21 cellular contexts compared by ENCODE assay signal in the genomic region with DNA sequence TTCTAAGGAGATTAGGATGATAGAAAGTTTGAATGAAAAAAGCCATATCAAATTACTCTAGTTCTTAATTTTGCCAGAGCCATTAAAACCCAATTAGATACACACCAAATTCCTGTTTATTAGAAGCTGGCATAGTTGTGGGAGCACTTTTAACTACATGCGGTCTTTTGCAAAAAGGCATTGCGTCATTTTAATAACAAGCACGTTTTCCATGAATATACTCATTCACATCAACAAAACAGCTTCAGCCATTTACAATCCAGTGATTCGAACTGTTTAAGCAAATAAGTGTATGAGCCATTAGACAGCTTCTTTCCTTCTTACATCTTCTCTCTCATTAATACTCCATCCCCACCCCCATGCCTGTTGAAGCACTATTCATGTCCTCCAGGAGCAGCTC.
A peak's percentile ranks its signal among the peaks of the same experiment; 100 is the strongest.
DNase-seq lines count a peak whose midpoint lies in the region; ATAC-seq, FAIRE-seq and TF ChIP-seq lines count a peak whose summit lies in the region.
"Had no signal": no experiment of that assay in that cellular context is flagged by ENCODE, and none has a peak within 500 bp of the region (broad histone marks: within the 10 kb centered on the region; RNA-seq: fewer than 3 reads in every experiment).

No MANE protein-coding gene starts in this region.

- H2AFZ ChIP-seq in astrocyte (ENCODE audit: low read depth, low read length): no peak overlapping the region
- H2AFZ ChIP-seq: GM23338 had no signal

- H3K79me2 ChIP-seq in astrocyte (ENCODE audit: insufficient read depth, low read length): no peaks in the 10 kb centered on the region

- no peak overlapping the region for H3K27ac Mint-ChIP-seq in astrocyte (ENCODE audit: unreplicated experiment)
- H3K27ac Mint-ChIP-seq: CD4-positive, alpha-beta memory T cell; GM23338; H9; HFFc6 had no signal

- H3K4me1 ChIP-seq in astrocyte (ENCODE audit: insufficient read depth, low read length): no peaks in the 10 kb centered on the region
- H3K4me1 ChIP-seq: A549 had no signal

- no peak overlapping the region for H3K4me3 Mint-ChIP-seq in astrocyte (ENCODE audit: unreplicated experiment)
- H3K4me3 Mint-ChIP-seq: CD4-positive, alpha-beta memory T cell; GM23338; H9; HFFc6 had no signal

- no peaks in the 10 kb centered on the region for H4K20me1 ChIP-seq in astrocyte (ENCODE audit: insufficient read depth, low read length)

- no peaks in the 10 kb centered on the region for H3K36me3 Mint-ChIP-seq in astrocyte (ENCODE audit: low read depth, unreplicated experiment)
- H3K36me3 Mint-ChIP-seq: CD4-positive, alpha-beta memory T cell had no signal

- no peak overlapping the region for H3K9ac ChIP-seq in astrocyte (ENCODE audit: low read length)

- TF ChIP-seq CTCF in astrocyte (IDR thresholded peaks at IDR 0.05; ENCODE audit: insufficient read depth, low read depth, low read length): no peak

- H3K4me1 Mint-ChIP-seq in astrocyte (ENCODE audit: low read depth, unreplicated experiment): peaks cover 12% of the 10 kb centered on the region
- H3K4me1 Mint-ChIP-seq: CD4-positive, alpha-beta memory T cell; GM23338 had no signal

- H3K27ac ChIP-seq in astrocyte (ENCODE audit: low read depth, low read length): no peak overlapping the region
- H3K27ac ChIP-seq: A549 had no signal

- no peak overlapping the region for H3K4me2 ChIP-seq in astrocyte (ENCODE audit: low read length)
- H3K4me2 ChIP-seq: A549, GM23338 had no signal

- H3K27me3 Mint-ChIP-seq in astrocyte (ENCODE audit: low read depth, unreplicated experiment): no peaks in the 10 kb centered on the region

- no peaks in the 10 kb centered on the region for H3K27me3 ChIP-seq in astrocyte (ENCODE audit: insufficient read depth, low read length)

- H3K36me3 ChIP-seq in astrocyte (ENCODE audit: insufficient read depth, low read length): no peaks in the 10 kb centered on the region

- H3K9me3 ChIP-seq in astrocyte (ENCODE audit: insufficient read depth, low read depth, low read length): no peaks in the 10 kb centered on the region

- no peak for ATAC-seq in left lobe of liver
- ATAC-seq in HG02973 (IDR thresholded peaks at IDR 0.05; ENCODE audit: unreplicated experiment): no peak
- ATAC-seq in GM21529 (IDR thresholded peaks at IDR 0.05; ENCODE audit: unreplicated experiment): no peak
- ATAC-seq: A549, GM23338 had no signal

- H3K9me3 Mint-ChIP-seq in astrocyte (ENCODE audit: unreplicated experiment): no peaks in the 10 kb centered on the region
- H3K9me3 Mint-ChIP-seq: GM23338, HFFc6 had no signal

- peak; percentile 81 for FAIRE-seq in astrocyte (lab: Jason Lieb, UNC)
- FAIRE-seq: A549, G401.6, GM12892 had no signal

- no peak overlapping the region for H3K4me3 ChIP-seq in astrocyte (ENCODE audit: insufficient read depth, low read depth, low read length)
- H3K4me3 ChIP-seq: A549, GM23338 had no signal

- DNase-seq in EH (ENCODE audit: low read depth): peak; percentile 35
- DNase-seq in astrocyte (ENCODE audit: low read depth): no peak
- DNase-seq in fibroblast of gingiva (ENCODE audit: low read depth): peak; percentile 45
- DNase-seq in left lobe of liver (ENCODE audit: low spot score): no peak
- DNase-seq in activated CD8-positive, alpha-beta memory T cell treated with anti-CD3 and anti-CD28 coated beads, Interleukin-2, amount 50 U/mL, for 48 hours: no peak
- DNase-seq: 8988T; ACHN; C1 segment of cervical spinal cord; Calu3; CD4-positive, alpha-beta memory T cell; COR-L47; DMS53; DMS79 treated with DMSO at 0.1 percent for 48 hours; H9; HFFc6 had no signal

Comparison
In these comparisons a context has a peak if more than half of its experiments do, and no peak if none do; other contexts are left out.
1. DNase-seq: peak in EH (single experiment) and fibroblast of gingiva (single experiment); none in astrocyte (single experiment), left lobe of liver (single experiment) and activated CD8-positive, alpha-beta memory T cell treated with anti-CD3 and anti-CD28 coated beads, Interleukin-2, amount 50 U/mL, for 48 hours (single experiment).